In the genomic region with DNA sequence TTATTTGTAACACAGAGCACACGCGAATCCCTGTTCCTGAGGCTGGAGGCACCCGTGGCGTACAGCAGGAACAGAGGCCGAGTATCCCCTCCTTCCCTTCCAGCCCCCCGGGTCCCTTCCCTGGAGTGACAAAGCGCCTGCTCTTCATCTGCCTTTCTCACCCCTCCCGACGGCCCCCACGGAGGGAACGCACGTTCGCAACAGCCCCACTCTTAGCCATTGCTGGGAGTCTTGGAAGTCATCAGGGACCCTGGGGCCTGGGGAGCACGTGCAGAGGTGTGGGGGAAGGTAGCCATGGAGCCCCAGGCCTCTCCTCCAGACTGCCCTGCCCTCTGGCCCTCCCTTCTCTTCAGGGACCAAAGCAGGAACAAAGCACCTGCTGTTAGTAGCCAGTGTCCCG, we compare ENCODE assay signal across 16 cellular contexts. TPM values are rescaled to one million over a fixed set of nuclear protein-coding genes. Genes with fewer than 3 reads are reported as not detected.
DNase-seq lines count a peak whose midpoint lies in the region; ATAC-seq, FAIRE-seq and TF ChIP-seq lines count a peak whose summit lies in the region.
"Had no signal": no experiment of that assay in that cellular context is flagged by ENCODE, and none has a peak within 500 bp of the region (broad histone marks: within the 10 kb centered on the region; RNA-seq: fewer than 3 reads in every experiment).

No MANE protein-coding gene starts in this region.

- no peak for DNase-seq in A549 (ENCODE audit: low read depth in 1 of 2, low spot score in 1 of 2)
- DNase-seq in colonic mucosa, result no peak
- no peak for DNase-seq in mesenchymal stem cell
- DNase-seq in NCI-H1048 (lab: John Stamatoyannopoulos, UW), result no peak
- DNase-seq in NCI-H2171 (lab: John Stamatoyannopoulos, UW), result no peak
- DNase-seq in CD1c-positive myeloid dendritic cell (ENCODE audit: extremely low spot score), result no peak
- DNase-seq: CD4-positive, CD25-positive, alpha-beta regulatory T cell; GM23248; KBM-7; NCI-H1436; NCI-H2029; NCI-H748 treated with DMSO at 0.1 percent for 48 hours had no signal

- H3K18ac ChIP-seq in mesenchymal stem cell (ENCODE audit: low read depth in 1 of 2, low read length in 2 of 2), result no peak overlapping the region

- peak overlapping the region in 1 of 2 experiments; percentile 6 for H3K23ac ChIP-seq in mesenchymal stem cell (ENCODE audit: low read length in 2 of 2)

- H3K9me2 ChIP-seq in Loucy (replicated peaks; ENCODE audit: low read depth, low read length), result no peaks in the 10 kb centered on the region

- peak overlapping the region in 1 of 2 experiments; percentile 14 for H2BK12ac ChIP-seq in mesenchymal stem cell (ENCODE audit: low read length in 2 of 2)

- TF ChIP-seq CTCF in A549 (IDR thresholded peaks at IDR 0.05) (no peak), Loucy (conservative IDR thresholded peaks at IDR 0.05; ENCODE audit: low read length) (no peak), colonic mucosa (IDR thresholded peaks at IDR 0.05) (no peak)

- no peaks in the 10 kb centered on the region for H3K36me3 ChIP-seq in Loucy (ENCODE audit: insufficient read depth, low read length)
- no peaks in the 10 kb centered on the region for H3K36me3 ChIP-seq in colonic mucosa
- peaks cover 0 to 27% of the 10 kb centered on the region in 2 experiments for H3K36me3 ChIP-seq in mesenchymal stem cell (ENCODE audit: control insufficient read depth in 1 of 2, insufficient read depth in 2 of 2, low read depth in 1 of 2, low read length in 2 of 2)

- no peak overlapping the region for H2BK15ac ChIP-seq in mesenchymal stem cell (ENCODE audit: low read depth, poor library complexity, severe bottlenecking)

- H3K4me1 ChIP-seq in A549 (peaks cover 21% of the 10 kb centered on the region), Loucy (ENCODE audit: insufficient read depth, low read length, poor library complexity, severe bottlenecking) (peaks cover 25% of the 10 kb centered on the region), colonic mucosa (peaks cover 19% of the 10 kb centered on the region), mesenchymal stem cell (ENCODE audit: control insufficient read depth, insufficient read depth, low read depth, low read length) (peaks cover 38% of the 10 kb centered on the region)

- H3K14ac ChIP-seq in mesenchymal stem cell (ENCODE audit: low read length in 2 of 2), result peak overlapping the region in 1 of 2 experiments; percentile 69

- H2AK5ac ChIP-seq in mesenchymal stem cell (ENCODE audit: low read length, severe bottlenecking), result no peak overlapping the region

- intact Hi-C loops in colonic mucosa (cut with DNase I), result no loop called here

- H3K9ac ChIP-seq in Loucy (ENCODE audit: low read depth, low read length, poor library complexity, severe bottlenecking) (peak overlapping the region; percentile 96), colonic mucosa (ENCODE audit: low read depth in 2 of 2, low read length in 2 of 2) (peak overlapping the region; percentile 30 to 58), mesenchymal stem cell (ENCODE audit: low read length) (peak overlapping the region; percentile 11)

- no peak for TF ChIP-seq POLR2A in A549 (IDR thresholded peaks at IDR 0.05; ENCODE audit: low read length)

- ATAC-seq in A549, result no peak
- no peak for ATAC-seq in HG03378 (IDR thresholded peaks at IDR 0.05; ENCODE audit: unreplicated experiment)

- no peak overlapping the region for H2AFZ ChIP-seq in Loucy (ENCODE audit: low read length)
- no peak overlapping the region for H2AFZ ChIP-seq in mesenchymal stem cell (ENCODE audit: low read depth, low read length)
- H2AFZ ChIP-seq: GM23248 had no signal

- peaks cover 44% of the 10 kb centered on the region for H3K79me2 ChIP-seq in Loucy (ENCODE audit: insufficient read depth, low read length)

- no peak overlapping the region for H4K8ac ChIP-seq in mesenchymal stem cell (ENCODE audit: low read length)

- H2BK5ac ChIP-seq in mesenchymal stem cell (ENCODE audit: low read depth, low read length, poor library complexity, severe bottlenecking), result no peak overlapping the region

- no peak for TF ChIP-seq EP300 in A549 (IDR thresholded peaks at IDR 0.05)

- H3F3A ChIP-seq in Loucy (ENCODE audit: low read depth), result no peaks in the 10 kb centered on the region

- POLR2A ChIA-PET in A549 (lab: Yijun Ruan, JAX), result no interaction called here

- TF ChIP-seq RAD21 in A549 (conservative IDR thresholded peaks at IDR 0.05 in 1 of 2, IDR thresholded peaks at IDR 0.05 in 1 of 2), result no peak

- H3K27ac ChIP-seq in A549, result peak overlapping the region in 1 of 2 experiments; percentile 96; a peak in 1 of 6 replicates
- no peak overlapping the region for H3K27ac ChIP-seq in colonic mucosa
- H3K27ac ChIP-seq in mesenchymal stem cell (ENCODE audit: low read length, poor library complexity, severe bottlenecking), result no peak overlapping the region
- H3K27ac ChIP-seq: GM23248 had no signal

- H3K4me2 ChIP-seq in A549, result peak overlapping the region; percentile 100; the same call in 1 of the 3 replicates
- H3K4me2 ChIP-seq in Loucy (ENCODE audit: low read depth, low read length, poor library complexity, severe bottlenecking), result peak overlapping the region; percentile 92
- no peak overlapping the region for H3K4me2 ChIP-seq in mesenchymal stem cell (ENCODE audit: low read length, poor library complexity, severe bottlenecking)

- CTCF ChIA-PET in A549 (lab: Yijun Ruan, JAX), result interaction anchor here (1.5 to 13.4 kb wide), 3 partner anchors 9 to 16 kb away, joined by 3 to 186 read pairs (median 7); no protein-coding TSS in a partner anchor

- H3K79me1 ChIP-seq in mesenchymal stem cell (replicated peaks; ENCODE audit: low read length, poor library complexity, severe bottlenecking), result peaks cover 51% of the 10 kb centered on the region

- no peak for FAIRE-seq in A549 (lab: Jason Lieb, UNC)

- peaks cover 26% of the 10 kb centered on the region for H4K20me1 ChIP-seq in Loucy (ENCODE audit: insufficient read depth, low read length, poor library complexity, severe bottlenecking)

- H3K4me3 ChIP-seq in A549 (no peak overlapping the region), Loucy (ENCODE audit: low read length, poor library complexity, severe bottlenecking) (peak overlapping the region; percentile 98), colonic mucosa (no peak overlapping the region), mesenchymal stem cell (ENCODE audit: insufficient read depth in 1 of 2, low read depth in 1 of 2, low read length in 2 of 2) (no peak overlapping the region)
- H3K4me3 ChIP-seq: GM23248 had no signal

- no peak overlapping the region for H4K91ac ChIP-seq in mesenchymal stem cell (ENCODE audit: low read length)

- WGBS in A549 (ENCODE audit: missing lambda C conversion rate), result 97% methylated on average over 13 of the region's 15 CpGs
- WGBS in mesenchymal stem cell, result 93% methylated on average over 15 of the region's 15 CpGs

- H3K4ac ChIP-seq in mesenchymal stem cell (ENCODE audit: low read depth in 1 of 2, low read length in 2 of 2), result no peak overlapping the region

- no peaks in the 10 kb centered on the region for H3K27me3 ChIP-seq in Loucy (ENCODE audit: insufficient read depth, low read length, poor library complexity, severe bottlenecking)
- no peaks in the 10 kb centered on the region for H3K27me3 ChIP-seq in colonic mucosa
- H3K27me3 ChIP-seq in mesenchymal stem cell (ENCODE audit: control insufficient read depth in 1 of 2, insufficient read depth in 1 of 2, low read length in 2 of 2), result no peaks in the 10 kb centered on the region

- no peak overlapping the region for H2BK120ac ChIP-seq in mesenchymal stem cell (ENCODE audit: low read depth, low read length)

- H3K9me3 ChIP-seq in A549 (no peaks in the 10 kb centered on the region), Loucy (ENCODE audit: insufficient read depth, low read depth, low read length) (no peaks in the 10 kb centered on the region), colonic mucosa (no peaks in the 10 kb centered on the region), mesenchymal stem cell (ENCODE audit: control insufficient read depth, low read length) (no peaks in the 10 kb centered on the region)

TF ChIP-seq in A549, 52 proteins besides CTCF, POLR2A, EP300 and RAD21 (continues in another document):
- TF ChIP-seq NR3C1 (IDR thresholded peaks at IDR 0.05) (no peak), HEYL (CRISPR knock-in tag; IDR thresholded peaks at IDR 0.05) (no peak), EHMT2 (IDR thresholded peaks at IDR 0.05; ENCODE audit: low read depth) (no peak)

RNA-seq across cellular contexts. Expression of a gene that starts 2.5 kb away (rescaled TPM):
- 32.3 and 38.6 TPM in 2 replicates for polyA plus RNA-seq in A549 (2011; rRNA removed)
- polyA plus RNA-seq in A549 (2012; cell fraction: cytosol; rRNA removed), result 56.2 and 86.6 TPM in 2 replicates
- polyA plus RNA-seq in A549 (2012; cell fraction: nucleus; rRNA removed), result 85.4 and 94.9 TPM in 2 replicates
- polyA plus RNA-seq in A549 (2017; fragmentation: RNase III; extraction: RNeasy Plus Mini Kit Qiagen cat#74134 plus additional on column Dnase treatment), result 44.3 to 49.5 TPM (median 46.3 TPM) in 3 replicates
- 39.4 and 43.6 TPM in 2 replicates for polyA minus RNA-seq in A549 (2011; rRNA and poly(A)+ RNA removed)
- total RNA-seq in colonic mucosa, result 100 to 1,000 TPM; 197 to 372 TPM
- polyA plus RNA-seq in mesenchymal stem cell (2013, experiment 1 of 2), result 38.4 TPM
- 36.4 TPM for polyA plus RNA-seq in mesenchymal stem cell (2013, experiment 2 of 2)

RNA-seq across cellular contexts. Expression of a gene that starts 22.1 kb away (rescaled TPM):
- polyA plus RNA-seq in A549 (2011; rRNA removed) (15.3 and 19.9 TPM in 2 replicates), A549 (2017; fragmentation: RNase III; extraction: RNeasy Plus Mini Kit Qiagen cat#74134 plus additional on column Dnase treatment) (28.9 to 34.4 TPM (median 32.3 TPM) in 3 replicates)
- 49.6 and 71.8 TPM in 2 replicates for polyA plus RNA-seq in A549 (2012; cell fraction: cytosol; rRNA removed)
- 70.7 and 117 TPM in 2 replicates for polyA plus RNA-seq in A549 (2012; cell fraction: nucleus; rRNA removed)
- 3.1 and 5.9 TPM in 2 replicates for polyA minus RNA-seq in A549 (2011; rRNA and poly(A)+ RNA removed)
- total RNA-seq in colonic mucosa, result 10 to 100 TPM; 17.3 to 28.4 TPM
- 29.0 TPM for polyA plus RNA-seq in mesenchymal stem cell (2013, experiment 1 of 2)
- 30.0 TPM for polyA plus RNA-seq in mesenchymal stem cell (2013, experiment 2 of 2)
- polyA plus RNA-seq: CD4-positive, CD25-positive, alpha-beta regulatory T cell had no signal

RNA-seq across cellular contexts. Expression of a gene that starts 27.6 kb away (rescaled TPM):
- polyA plus RNA-seq in A549 (2011; rRNA removed) (6.7 and 8.8 TPM in 2 replicates), A549 (2017; fragmentation: RNase III; extraction: RNeasy Plus Mini Kit Qiagen cat#74134 plus additional on column Dnase treatment) (6.0 to 8.2 TPM (median 6.7 TPM) in 3 replicates)
- 15.7 and 24.3 TPM in 2 replicates for polyA plus RNA-seq in A549 (2012; cell fraction: cytosol; rRNA removed)
- 36.4 and 49.4 TPM in 2 replicates for polyA plus RNA-seq in A549 (2012; cell fraction: nucleus; rRNA removed)
- 4.8 and 7.3 TPM in 2 replicates for polyA minus RNA-seq in A549 (2011; rRNA and poly(A)+ RNA removed)
- 1 to 10 TPM in 1 of 2 donors, under 1 TPM in 1; 0.82 to 2.8 TPM for total RNA-seq in colonic mucosa
- 5.0 TPM for polyA plus RNA-seq in mesenchymal stem cell (2013, experiment 1 of 2)
- polyA plus RNA-seq in mesenchymal stem cell (2013, experiment 2 of 2), result 4.6 TPM
- total RNA-seq: GM23248 had no signal
- polyA plus RNA-seq: GM23248 had no signal

RNA-seq across cellular contexts. Expression of a gene that starts 57.9 kb away (rescaled TPM):
- polyA plus RNA-seq in A549 (2011; rRNA removed), result not detected in 2 replicates
- not detected in 2 replicates for polyA plus RNA-seq in A549 (2012; cell fraction: cytosol; rRNA removed)
- not detected in 2 replicates for polyA plus RNA-seq in A549 (2012; cell fraction: nucleus; rRNA removed)
- polyA plus RNA-seq in A549 (2017; fragmentation: RNase III; extraction: RNeasy Plus Mini Kit Qiagen cat#74134 plus additional on column Dnase treatment), result not detected in 3 replicates
- polyA minus RNA-seq in A549 (2011; rRNA and poly(A)+ RNA removed), result not detected in 2 replicates
- total RNA-seq in colonic mucosa, result 1 to 10 TPM in 1 of 2 donors, under 1 TPM in 1; 0.11 to 3.3 TPM
- not detected for polyA plus RNA-seq in mesenchymal stem cell (2013, experiment 1 of 2)
- polyA plus RNA-seq in mesenchymal stem cell (2013, experiment 2 of 2), result not detected
- total RNA-seq: A172, GM23248, NCI-H460 had no signal
- polyA plus RNA-seq: GM23248 had no signal

Comparison
In these comparisons a context has a peak if more than half of its experiments do, and no peak if none do; other contexts are left out.
1. H3K9ac ChIP-seq: peak in every context shown above with its lines; median percentile 96 in Loucy; 44 in colonic mucosa; 11 in mesenchymal stem cell.